Comparison of ENCODE assay signal across 8 cellular contexts in genomic region chr14:20821521-20822108, GRCh38. TPM values are rescaled to one million over a fixed set of nuclear protein-coding genes. Genes with fewer than 3 reads are reported as not detected.
"Had no signal": no experiment of that assay in that cellular context is flagged by ENCODE, and none has a peak within 500 bp of the region (broad histone marks: within the 10 kb centered on the region; RNA-seq: fewer than 3 reads in every experiment).

No MANE protein-coding gene starts in this region.

RNA-seq across cellular contexts. Expression of gene RNASE1, which starts 19.0 kb away (rescaled TPM):
- total RNA-seq: activated T-helper 2 cell treated with anti-CD3 and anti-CD28 coated beads, Interferon-gamma antibody, Interleukin-2, Interleukin-4, amounts not matched to agents 10 μg/mL and 5 μg/mL and 100 μg/mL, durations not matched to agents 14 hours and 24 hours and 36 hours had no signal

RNA-seq across cellular contexts. Expression of gene RNASE6, which starts 40.5 kb away (rescaled TPM):
- total RNA-seq: lung microvascular endothelial cell had no signal

RNA-seq across cellular contexts. Expression of gene EDDM3B, which starts 53.4 kb away (rescaled TPM):
- total RNA-seq: activated T-helper 2 cell treated with anti-CD3 and anti-CD28 coated beads, Interferon-gamma antibody, Interleukin-2, Interleukin-4, amounts not matched to agents 10 μg/mL and 5 μg/mL and 100 μg/mL, durations not matched to agents 14 hours and 24 hours and 36 hours; dorsolateral prefrontal cortex; esophagus squamous epithelium; lung microvascular endothelial cell; ovary; spleen; subcutaneous adipose tissue; urinary bladder had no signal
